ENCODE assay signal across 31 cellular contexts in genomic region chr10:121498071-121498470, GRCh38.
DNase-seq lines count a peak whose midpoint lies in the region; ATAC-seq, FAIRE-seq and TF ChIP-seq lines count a peak whose summit lies in the region.
"Had no signal": no experiment of that assay in that cellular context is flagged by ENCODE, and none has a peak within 500 bp of the region (broad histone marks: within the 10 kb centered on the region; RNA-seq: fewer than 3 reads in every experiment).

No MANE protein-coding gene starts in this region.

- ATAC-seq in HG03159 (IDR thresholded peaks at IDR 0.05; ENCODE audit: unreplicated experiment) (no peak), T-cell (replicated peaks in 1 of 4) (no peak)
- ATAC-seq: activated CD4-positive, alpha-beta T cell treated with anti-CD3 and anti-CD28 coated beads for 36 hours; sciatic nerve had no signal

- no peak overlapping the region for H2BK20ac ChIP-seq in H1 (ENCODE audit: low read length)

- no peak for TF ChIP-seq CTCF in Calu3 (IDR thresholded peaks at IDR 0.05; ENCODE audit: unreplicated experiment)
- TF ChIP-seq CTCF in LNCAP (IDR thresholded peaks at IDR 0.05): peak; percentile 18; the same call in 1 of the 2 replicates
- peak; percentile 58 to 64 (median 61) for TF ChIP-seq CTCF in H1 (IDR thresholded peaks at IDR 0.05; ENCODE audit: control extremely low read depth in 1 of 3, insufficient read depth in 1 of 3, low read depth in 1 of 3, low read length in 3 of 3)
- TF ChIP-seq CTCF in nephron progenitor cell (IDR thresholded peaks at IDR 0.05): no peak

- peaks cover 0 to 3% (median 1%) of the 10 kb centered on the region in 4 experiments; a peak in 3 of 7 replicates for H3K4me1 ChIP-seq in H1 (replicated peaks in 1 of 4; ENCODE audit: control insufficient read depth in 3 of 4, insufficient read depth in 4 of 4, low read length in 3 of 4)
- H3K4me1 ChIP-seq: left ventricle myocardium inferior had no signal

- POLR2A ChIA-PET in H1 (lab: Charles Lee; ENCODE audit: partially characterized antibody) (interaction anchor here (1.2 kb wide), 1 partner anchor 74 kb away, joined by 3 read pairs; no protein-coding TSS in a partner anchor), T-cell (lab: Charles Lee) (no interaction called here)
- POLR2A ChIA-PET in activated CD4-positive, alpha-beta memory T cell treated with anti-CD3 and anti-CD28 coated beads, Interleukin-2, amount 10 ng/mL, durations not matched to agents 7 days and 5 days (lab: Charles Lee): no interaction called here

- H3K4me3 ChIP-seq in H1 (ENCODE audit: extremely low read depth in 1 of 4, insufficient read depth in 2 of 4, low read depth in 3 of 4, low read length in 4 of 4): no peak overlapping the region
- H3K4me3 ChIP-seq: left ventricle myocardium inferior, stomach, transverse colon had no signal

- no peak overlapping the region for H3K4me3 Mint-ChIP-seq in Calu3 (ENCODE audit: low read depth, unreplicated experiment)
- H3K4me3 Mint-ChIP-seq in nephron progenitor cell: no peak overlapping the region
- H3K4me3 Mint-ChIP-seq in T-cell: no peak overlapping the region
- no peak overlapping the region for H3K4me3 Mint-ChIP-seq in activated CD4-positive, alpha-beta memory T cell treated with anti-CD3 and anti-CD28 coated beads, Interleukin-2, amount 10 ng/mL, durations not matched to agents 7 days and 5 days
- H3K4me3 Mint-ChIP-seq: activated CD4-positive, alpha-beta T cell treated with anti-CD3 and anti-CD28 coated beads for 36 hours; activated naive CD4-positive, alpha-beta T cell treated with anti-CD3 and anti-CD28 coated beads, Interleukin-2, amount 50 U/mL, for 24 hours; B cell; CD8-positive, alpha-beta memory T cell; HFFc6 had no signal

- H4K8ac ChIP-seq in H1 (ENCODE audit: extremely low read depth, insufficient read depth, low read length): no peak overlapping the region

- intact Hi-C loops in Calu3 (cut with micrococcal nuclease; ENCODE audit: unreplicated experiment): no loop called here

- H3K36me3 Mint-ChIP-seq in Calu3 (ENCODE audit: insufficient read depth, unreplicated experiment) (peaks cover 25% of the 10 kb centered on the region), nephron progenitor cell (ENCODE audit: low read depth) (peaks cover 88% of the 10 kb centered on the region), T-cell (no peaks in the 10 kb centered on the region)
- no peaks in the 10 kb centered on the region for H3K36me3 Mint-ChIP-seq in activated CD4-positive, alpha-beta memory T cell treated with anti-CD3 and anti-CD28 coated beads, Interleukin-2, amount 10 ng/mL, durations not matched to agents 7 days and 5 days (ENCODE audit: low read depth)
- H3K36me3 Mint-ChIP-seq: activated naive CD4-positive, alpha-beta T cell treated with anti-CD3 and anti-CD28 coated beads, Interleukin-2, amount 50 U/mL, for 24 hours; CD8-positive, alpha-beta memory T cell had no signal

- H3K27ac Mint-ChIP-seq in Calu3 (ENCODE audit: unreplicated experiment) (no peak overlapping the region), nephron progenitor cell (peak overlapping the region; percentile 41), T-cell (no peak overlapping the region)
- no peak overlapping the region for H3K27ac Mint-ChIP-seq in activated CD4-positive, alpha-beta memory T cell treated with anti-CD3 and anti-CD28 coated beads, Interleukin-2, amount 10 ng/mL, durations not matched to agents 7 days and 5 days
- H3K27ac Mint-ChIP-seq: activated CD4-positive, alpha-beta T cell treated with anti-CD3 and anti-CD28 coated beads for 36 hours; activated naive CD4-positive, alpha-beta T cell treated with anti-CD3 and anti-CD28 coated beads, Interleukin-2, amount 50 U/mL, for 24 hours; activated T-helper 2 cell treated with anti-CD3 and anti-CD28 coated beads, Interferon-gamma antibody, Interleukin-2, Interleukin-4, amounts not matched to agents 10 μg/mL and 5 μg/mL and 100 μg/mL, durations not matched to agents 14 hours and 24 hours and 36 hours; B cell; HFFc6 had no signal

- H4K20me1 ChIP-seq in H1 (replicated peaks in 1 of 2; ENCODE audit: control insufficient read depth in 1 of 2, insufficient read depth in 2 of 2, low read length in 2 of 2): peaks cover 0 to 4% of the 10 kb centered on the region in 2 experiments

- H3K4me1 Mint-ChIP-seq in Calu3 (ENCODE audit: low read depth, unreplicated experiment) (no peaks in the 10 kb centered on the region), nephron progenitor cell (peaks cover 86% of the 10 kb centered on the region), T-cell (no peaks in the 10 kb centered on the region)
- no peaks in the 10 kb centered on the region for H3K4me1 Mint-ChIP-seq in activated CD4-positive, alpha-beta memory T cell treated with anti-CD3 and anti-CD28 coated beads, Interleukin-2, amount 10 ng/mL, durations not matched to agents 7 days and 5 days
- H3K4me1 Mint-ChIP-seq: activated CD4-positive, alpha-beta T cell treated with anti-CD3 and anti-CD28 coated beads for 36 hours; activated naive CD4-positive, alpha-beta T cell treated with anti-CD3 and anti-CD28 coated beads, Interleukin-2, amount 50 U/mL, for 24 hours; B cell; CD8-positive, alpha-beta memory T cell had no signal

- no peak overlapping the region for H4K5ac ChIP-seq in H1 (ENCODE audit: insufficient read length, low read depth, low read length)

- H2BK12ac ChIP-seq in H1 (ENCODE audit: low read depth, low read length): no peak overlapping the region

- no peak overlapping the region for H3K23ac ChIP-seq in H1 (ENCODE audit: insufficient read length)

- no peak overlapping the region for H3K9ac ChIP-seq in H1 (replicated peaks in 1 of 4; ENCODE audit: extremely low read depth in 1 of 4, low read depth in 3 of 4, low read length in 3 of 4)

- peak; percentile 3 for DNase-seq in Calu3
- no peak for DNase-seq in H1 (ENCODE audit: low read depth in 1 of 2, low spot score in 2 of 2)
- no peak for DNase-seq in nephron progenitor cell
- DNase-seq in activated effector memory CD4-positive, alpha-beta T cell treated with Interleukin-2 at 50 U/mL for 16 hours: no peak
- DNase-seq in T-cell: no peak
- DNase-seq in activated CD4-positive, alpha-beta memory T cell treated with anti-CD3 and anti-CD28 coated beads, Interleukin-2, amount 10 ng/mL, durations not matched to agents 7 days and 5 days: no peak
- DNase-seq: activated CD4-positive, alpha-beta T cell treated with anti-CD3 and anti-CD28 coated beads for 36 hours; activated T-cell treated with anti-CD3 and anti-CD28 coated beads for 4 hours; amniotic stem cell; brain microvascular endothelial cell; CD8-positive, alpha-beta memory T cell; HFFc6; hypothalamus; KG1; left ventricle myocardium inferior; mesenchymal stem cell; NCI-H2081; NCI-H226; posterior cingulate gyrus; SHP77 treated with DMSO at 0.1 percent for 48 hours; stimulated activated CD4-positive, alpha-beta T cell treated with anti-CD3 and anti-CD28 coated beads, Interleukin-2, amount 100 ng/mL, for 48 hours; stomach had no signal

- H2BK15ac ChIP-seq in H1 (ENCODE audit: low read length): no peak overlapping the region

- no peak for TF ChIP-seq EP300 in H1 (IDR thresholded peaks at IDR 0.05; ENCODE audit: borderline replicate concordance in 1 of 2, low read depth in 2 of 2, low read length in 2 of 2)

- no peaks in the 10 kb centered on the region for H3K27me3 Mint-ChIP-seq in Calu3 (ENCODE audit: unreplicated experiment)
- no peaks in the 10 kb centered on the region for H3K27me3 Mint-ChIP-seq in nephron progenitor cell (ENCODE audit: low read depth, poor library complexity)
- peaks cover 2 to 4% of the 10 kb centered on the region in 2 donors for H3K27me3 Mint-ChIP-seq in T-cell
- peaks cover 4% of the 10 kb centered on the region for H3K27me3 Mint-ChIP-seq in activated CD4-positive, alpha-beta memory T cell treated with anti-CD3 and anti-CD28 coated beads, Interleukin-2, amount 10 ng/mL, durations not matched to agents 7 days and 5 days

- no peak overlapping the region for H2AFZ ChIP-seq in H1 (ENCODE audit: low read length)

- no peaks in the 10 kb centered on the region for H3K9me3 ChIP-seq in H1 (ENCODE audit: insufficient read depth in 2 of 2, low read depth in 1 of 2, low read length in 1 of 2)
- H3K9me3 ChIP-seq: left ventricle myocardium inferior, stomach, transverse colon had no signal

- H3K4me2 ChIP-seq in H1 (ENCODE audit: insufficient read depth in 1 of 2, low read depth in 2 of 2, low read length in 2 of 2): no peak overlapping the region

- H2AK5ac ChIP-seq in H1 (ENCODE audit: low read depth, low read length): no peak overlapping the region

- TF ChIP-seq RAD21 in H1 (IDR thresholded peaks at IDR 0.05 in 1 of 2, conservative IDR thresholded peaks at IDR 0.05 in 1 of 2; ENCODE audit: low read depth in 2 of 2, low read length in 2 of 2): peak; percentile 61 to 63

- H4K91ac ChIP-seq in H1 (replicated peaks; ENCODE audit: insufficient read length, low read length): no peak overlapping the region

- H3K9me3 Mint-ChIP-seq in Calu3 (ENCODE audit: low read depth, unreplicated experiment) (no peaks in the 10 kb centered on the region), nephron progenitor cell (no peaks in the 10 kb centered on the region), T-cell (peaks cover 0 to 3% (median 0%) of the 10 kb centered on the region in 3 donors)
- no peaks in the 10 kb centered on the region for H3K9me3 Mint-ChIP-seq in activated CD4-positive, alpha-beta memory T cell treated with anti-CD3 and anti-CD28 coated beads, Interleukin-2, amount 10 ng/mL, durations not matched to agents 7 days and 5 days
- H3K9me3 Mint-ChIP-seq: activated T-helper 2 cell treated with anti-CD3 and anti-CD28 coated beads, Interferon-gamma antibody, Interleukin-2, Interleukin-4, amounts not matched to agents 10 μg/mL and 5 μg/mL and 100 μg/mL, durations not matched to agents 14 hours and 24 hours and 36 hours had no signal

- no peak overlapping the region for H3K18ac ChIP-seq in H1 (ENCODE audit: extremely low read depth, low read length)

- H3K4ac ChIP-seq in H1 (replicated peaks; ENCODE audit: insufficient read length, low read depth, low read length): no peak overlapping the region

- no peak overlapping the region for H2BK120ac ChIP-seq in H1 (replicated peaks; ENCODE audit: low read depth, low read length)

- peak; percentile 58 for FAIRE-seq in H1 (lab: Jason Lieb, UNC)
- FAIRE-seq: endothelial cell of umbilical vein, RCC 7860 had no signal

- no peak overlapping the region for H2BK5ac ChIP-seq in H1 (ENCODE audit: low read depth, low read length)

- CTCF ChIA-PET in Calu3 (lab: Charles Lee): no interaction called here
- CTCF ChIA-PET in H1 (lab: Charles Lee; ENCODE audit: partially characterized antibody): interaction anchor here (0.6 to 1.9 kb wide), 6 partner anchors 9 to 551 kb away, joined by 3 to 6 read pairs (median 4); no protein-coding TSS in a partner anchor
- CTCF ChIA-PET in T-cell (lab: Charles Lee): no interaction called here
- CTCF ChIA-PET in activated CD4-positive, alpha-beta memory T cell treated with anti-CD3 and anti-CD28 coated beads, Interleukin-2, amount 10 ng/mL, durations not matched to agents 7 days and 5 days (lab: Charles Lee): no interaction called here

- H3K36me3 ChIP-seq in H1 (ENCODE audit: control insufficient read depth in 2 of 4, insufficient read depth in 4 of 4, low read length in 3 of 4): peaks cover 21 to 97% (median 65%) of the 10 kb centered on the region in 4 experiments
- H3K36me3 ChIP-seq: brain microvascular endothelial cell, left ventricle myocardium inferior, transverse colon had no signal

- TF ChIP-seq POLR2A in H1 (IDR thresholded peaks at IDR 0.05; ENCODE audit: control extremely low read depth in 1 of 2, low read depth in 2 of 2, low read length in 2 of 2): no peak

- no peaks in the 10 kb centered on the region for H3K27me3 ChIP-seq in H1 (replicated peaks in 1 of 4; ENCODE audit: control insufficient read depth in 3 of 4, extremely low read depth in 1 of 4, insufficient read depth in 3 of 4, low read length in 3 of 4)
- H3K27me3 ChIP-seq: brain microvascular endothelial cell, stomach, transverse colon had no signal

- no peak overlapping the region for H3K27ac ChIP-seq in H1 (ENCODE audit: low read depth, low read length)
- H3K27ac ChIP-seq: brain microvascular endothelial cell, left ventricle myocardium inferior, transverse colon had no signal

- peaks cover 4% of the 10 kb centered on the region; the same call in 1 of the 2 replicates for H3K79me1 ChIP-seq in H1 (ENCODE audit: low read depth, low read length)

- H3K23me2 ChIP-seq in H1 (ENCODE audit: low read depth, low read length): no peaks in the 10 kb centered on the region

- WGBS in H1 (ENCODE audit: extremely low coverage in 1 of 2, insufficient coverage in 1 of 2, insufficient read length in 1 of 2, insufficient replicate concordance in 2 of 2, low coverage in 1 of 2, low lambda C conversion rate in 2 of 2, missing lambda C conversion rate in 1 of 2), 2 experiments: 74% methylated on average over 3 of the region's 3 CpGs; no CpG with 5 or more reads in 1 of the 2 experiments

- no peak overlapping the region for H3K56ac ChIP-seq in H1 (replicated peaks; ENCODE audit: insufficient read length, low read depth, low read length)

- no peak overlapping the region for H3K14ac ChIP-seq in H1 (ENCODE audit: insufficient read length)

- BruUV-seq in Calu3 (replicated peaks; lab: Mats Ljungman, UMichigan): no TSS peak

- H3K79me2 ChIP-seq in H1 (ENCODE audit: control insufficient read depth in 1 of 2, insufficient read depth in 2 of 2, low read length in 2 of 2): peaks cover 0 to 30% of the 10 kb centered on the region in 2 experiments; a peak in 2 of 4 replicates

Comparison
In these comparisons a context has a peak if more than half of its experiments do, and no peak if none do; other contexts are left out.
1. CTCF ChIP-seq: peak in LNCAP (single experiment) and H1 (3 of 3); none in Calu3 (single experiment) and nephron progenitor cell (single experiment).